7 cellular contexts compared by ENCODE assay signal in the genomic region with DNA sequence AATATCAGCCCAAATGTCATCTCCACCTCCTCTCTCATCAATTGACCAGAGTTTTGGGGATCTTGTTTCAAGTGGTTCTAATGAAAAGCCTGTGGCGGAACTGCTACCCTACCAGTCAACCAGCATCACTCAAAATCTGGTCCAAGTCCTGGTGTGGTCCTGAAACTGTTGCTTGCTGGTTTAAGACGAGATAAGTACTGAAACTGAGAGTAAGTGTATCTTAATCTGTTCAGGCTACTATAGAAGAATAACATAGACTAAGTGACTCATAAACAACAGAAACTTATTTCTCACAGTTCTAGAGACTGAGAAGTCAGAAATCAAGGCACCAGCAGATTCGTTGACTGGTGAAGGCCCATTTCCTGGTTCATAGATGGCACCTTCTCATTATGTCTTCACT. TPM values are rescaled to one million over a fixed set of nuclear protein-coding genes. Genes with fewer than 3 reads are reported as not detected.
A peak's percentile ranks its signal among the peaks of the same experiment; 100 is the strongest.
DNase-seq lines count a peak whose midpoint lies in the region; ATAC-seq and TF ChIP-seq lines count a peak whose summit lies in the region.

No MANE protein-coding gene starts in this region.

- H3K27me3 ChIP-seq in hepatocyte (no peaks in the 10 kb centered on the region), tibial artery (no peaks in the 10 kb centered on the region)

- no peaks in the 10 kb centered on the region for H3K36me3 ChIP-seq in hepatocyte (replicated peaks; ENCODE audit: insufficient read depth, low read depth)
- H3K36me3 ChIP-seq in tibial artery, result no peaks in the 10 kb centered on the region

- 90% methylated on average over 3 of the region's 3 CpGs for WGBS in hepatocyte (ENCODE audit: low lambda C conversion rate, missing lambda C conversion rate)

- H3K4me2 ChIP-seq in hepatocyte, result no peak overlapping the region

- no peak for DNase-seq in hepatocyte (ENCODE audit: low spot score)
- DNase-seq in tibial artery, result no peak
- no peak for DNase-seq in NCI-H1105 treated with DMSO at 0.1 percent for 48 hours (lab: John Stamatoyannopoulos, UW)
- no peak for DNase-seq in coronary artery (ENCODE audit: low spot score)

- H3K27ac ChIP-seq in hepatocyte, result peak overlapping the region; percentile 96
- H3K27ac ChIP-seq in tibial artery, result no peak overlapping the region
- no peak overlapping the region for H3K27ac ChIP-seq in coronary artery

- H3K9me2 ChIP-seq in hepatocyte (replicated peaks; ENCODE audit: insufficient read depth), result no peaks in the 10 kb centered on the region

- H3K4me1 ChIP-seq in hepatocyte (ENCODE audit: insufficient read depth) (peaks cover 26% of the 10 kb centered on the region), tibial artery (peaks cover 0 to 20% (median 8%) of the 10 kb centered on the region in 4 donors)

- H3K9me3 ChIP-seq in hepatocyte (ENCODE audit: low read depth) (no peaks in the 10 kb centered on the region), tibial artery (no peaks in the 10 kb centered on the region)

- ATAC-seq in GM18870 (IDR thresholded peaks at IDR 0.05; ENCODE audit: unreplicated experiment) (peak; percentile 99), GM21529 (IDR thresholded peaks at IDR 0.05; ENCODE audit: unreplicated experiment) (peak; percentile 99), HG03378 (IDR thresholded peaks at IDR 0.05; ENCODE audit: unreplicated experiment) (peak; percentile 99)

- no peaks in the 10 kb centered on the region for H3K79me2 ChIP-seq in hepatocyte

- H2AFZ ChIP-seq in hepatocyte, result no peak overlapping the region

- TF ChIP-seq CTCF in hepatocyte (IDR thresholded peaks at IDR 0.05; ENCODE audit: poor library complexity) (no peak), tibial artery (IDR thresholded peaks at IDR 0.05) (no peak), coronary artery (IDR thresholded peaks at IDR 0.05) (no peak)

- no peaks in the 10 kb centered on the region for H4K20me1 ChIP-seq in hepatocyte (ENCODE audit: insufficient read depth, poor library complexity, severe bottlenecking)

- intact Hi-C loops in tibial artery (cut with DNase I; ENCODE audit: low total_unique reads), result no loop called here

- H3K4me3 ChIP-seq in hepatocyte (no peak overlapping the region), tibial artery (no peak overlapping the region), coronary artery (no peak overlapping the region)

RNA-seq across cellular contexts. Expression of gene GALNT5, which starts 0.9 kb away (rescaled TPM):
- total RNA-seq in hepatocyte, result 13.9 and 16.3 TPM in 2 replicates
- polyA plus RNA-seq in hepatocyte, result 5.9 and 6.0 TPM in 2 replicates
